2 cellular contexts compared by ENCODE assay signal in the genomic region with DNA sequence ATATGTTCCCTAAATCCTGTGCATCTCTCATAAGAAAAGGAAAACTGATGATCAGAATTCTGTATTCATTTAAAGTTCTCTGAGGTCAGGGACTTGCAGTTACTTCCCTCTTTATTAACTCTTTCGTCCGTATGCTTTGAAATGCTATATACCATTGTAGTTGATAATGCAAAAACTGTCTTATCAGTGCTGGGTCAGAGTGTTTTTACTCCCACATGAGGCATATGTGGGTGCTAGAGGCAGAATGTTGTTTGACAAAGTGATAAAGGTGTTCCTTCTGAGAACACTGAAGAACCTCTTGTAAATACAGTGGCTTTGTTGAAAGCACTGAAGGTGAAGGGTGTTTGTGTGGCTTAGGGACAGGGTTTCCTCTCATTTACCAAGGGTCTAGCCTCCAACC.
TF ChIP-seq lines count a peak whose summit lies in the region.

No MANE protein-coding gene starts in this region.

TF ChIP-seq in SK-N-SH treated with all-trans-retinoic acid at 6 μM for 48 hours, 23 proteins besides CTCF, POLR2A, EP300 and RAD21 (continued from another document):
- TF ChIP-seq, protein P1, sequence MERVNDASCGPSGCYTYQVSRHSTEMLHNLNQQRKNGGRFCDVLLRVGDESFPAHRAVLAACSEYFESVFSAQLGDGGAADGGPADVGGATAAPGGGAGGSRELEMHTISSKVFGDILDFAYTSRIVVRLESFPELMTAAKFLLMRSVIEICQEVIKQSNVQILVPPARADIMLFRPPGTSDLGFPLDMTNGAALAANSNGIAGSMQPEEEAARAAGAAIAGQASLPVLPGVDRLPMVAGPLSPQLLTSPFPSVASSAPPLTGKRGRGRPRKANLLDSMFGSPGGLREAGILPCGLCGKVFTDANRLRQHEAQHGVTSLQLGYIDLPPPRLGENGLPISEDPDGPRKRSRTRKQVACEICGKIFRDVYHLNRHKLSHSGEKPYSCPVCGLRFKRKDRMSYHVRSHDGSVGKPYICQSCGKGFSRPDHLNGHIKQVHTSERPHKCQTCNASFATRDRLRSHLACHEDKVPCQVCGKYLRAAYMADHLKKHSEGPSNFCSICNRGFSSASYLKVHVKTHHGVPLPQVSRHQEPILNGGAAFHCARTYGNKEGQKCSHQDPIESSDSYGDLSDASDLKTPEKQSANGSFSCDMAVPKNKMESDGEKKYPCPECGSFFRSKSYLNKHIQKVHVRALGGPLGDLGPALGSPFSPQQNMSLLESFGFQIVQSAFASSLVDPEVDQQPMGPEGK (CRISPR knock-in tag; IDR thresholded peaks at IDR 0.05; ENCODE audit: borderline replicate concordance): no peak
- TF ChIP-seq ZFP30 (CRISPR knock-in tag; IDR thresholded peaks at IDR 0.05) (no peak), ZNF565 (CRISPR knock-in tag; conservative IDR thresholded peaks at IDR 0.05; ENCODE audit: low read depth) (no peak), ZNF70 (CRISPR knock-in tag; IDR thresholded peaks at IDR 0.05) (no peak), BACH2 (CRISPR knock-in tag; IDR thresholded peaks at IDR 0.05; ENCODE audit: borderline replicate concordance) (no peak), OSR1 (CRISPR knock-in tag; IDR thresholded peaks at IDR 0.05) (no peak)

TF ChIP-seq in GM23338, 12 proteins besides CTCF, POLR2A, EP300 and RAD21 (continued from another document):
- TF ChIP-seq, protein P2, sequence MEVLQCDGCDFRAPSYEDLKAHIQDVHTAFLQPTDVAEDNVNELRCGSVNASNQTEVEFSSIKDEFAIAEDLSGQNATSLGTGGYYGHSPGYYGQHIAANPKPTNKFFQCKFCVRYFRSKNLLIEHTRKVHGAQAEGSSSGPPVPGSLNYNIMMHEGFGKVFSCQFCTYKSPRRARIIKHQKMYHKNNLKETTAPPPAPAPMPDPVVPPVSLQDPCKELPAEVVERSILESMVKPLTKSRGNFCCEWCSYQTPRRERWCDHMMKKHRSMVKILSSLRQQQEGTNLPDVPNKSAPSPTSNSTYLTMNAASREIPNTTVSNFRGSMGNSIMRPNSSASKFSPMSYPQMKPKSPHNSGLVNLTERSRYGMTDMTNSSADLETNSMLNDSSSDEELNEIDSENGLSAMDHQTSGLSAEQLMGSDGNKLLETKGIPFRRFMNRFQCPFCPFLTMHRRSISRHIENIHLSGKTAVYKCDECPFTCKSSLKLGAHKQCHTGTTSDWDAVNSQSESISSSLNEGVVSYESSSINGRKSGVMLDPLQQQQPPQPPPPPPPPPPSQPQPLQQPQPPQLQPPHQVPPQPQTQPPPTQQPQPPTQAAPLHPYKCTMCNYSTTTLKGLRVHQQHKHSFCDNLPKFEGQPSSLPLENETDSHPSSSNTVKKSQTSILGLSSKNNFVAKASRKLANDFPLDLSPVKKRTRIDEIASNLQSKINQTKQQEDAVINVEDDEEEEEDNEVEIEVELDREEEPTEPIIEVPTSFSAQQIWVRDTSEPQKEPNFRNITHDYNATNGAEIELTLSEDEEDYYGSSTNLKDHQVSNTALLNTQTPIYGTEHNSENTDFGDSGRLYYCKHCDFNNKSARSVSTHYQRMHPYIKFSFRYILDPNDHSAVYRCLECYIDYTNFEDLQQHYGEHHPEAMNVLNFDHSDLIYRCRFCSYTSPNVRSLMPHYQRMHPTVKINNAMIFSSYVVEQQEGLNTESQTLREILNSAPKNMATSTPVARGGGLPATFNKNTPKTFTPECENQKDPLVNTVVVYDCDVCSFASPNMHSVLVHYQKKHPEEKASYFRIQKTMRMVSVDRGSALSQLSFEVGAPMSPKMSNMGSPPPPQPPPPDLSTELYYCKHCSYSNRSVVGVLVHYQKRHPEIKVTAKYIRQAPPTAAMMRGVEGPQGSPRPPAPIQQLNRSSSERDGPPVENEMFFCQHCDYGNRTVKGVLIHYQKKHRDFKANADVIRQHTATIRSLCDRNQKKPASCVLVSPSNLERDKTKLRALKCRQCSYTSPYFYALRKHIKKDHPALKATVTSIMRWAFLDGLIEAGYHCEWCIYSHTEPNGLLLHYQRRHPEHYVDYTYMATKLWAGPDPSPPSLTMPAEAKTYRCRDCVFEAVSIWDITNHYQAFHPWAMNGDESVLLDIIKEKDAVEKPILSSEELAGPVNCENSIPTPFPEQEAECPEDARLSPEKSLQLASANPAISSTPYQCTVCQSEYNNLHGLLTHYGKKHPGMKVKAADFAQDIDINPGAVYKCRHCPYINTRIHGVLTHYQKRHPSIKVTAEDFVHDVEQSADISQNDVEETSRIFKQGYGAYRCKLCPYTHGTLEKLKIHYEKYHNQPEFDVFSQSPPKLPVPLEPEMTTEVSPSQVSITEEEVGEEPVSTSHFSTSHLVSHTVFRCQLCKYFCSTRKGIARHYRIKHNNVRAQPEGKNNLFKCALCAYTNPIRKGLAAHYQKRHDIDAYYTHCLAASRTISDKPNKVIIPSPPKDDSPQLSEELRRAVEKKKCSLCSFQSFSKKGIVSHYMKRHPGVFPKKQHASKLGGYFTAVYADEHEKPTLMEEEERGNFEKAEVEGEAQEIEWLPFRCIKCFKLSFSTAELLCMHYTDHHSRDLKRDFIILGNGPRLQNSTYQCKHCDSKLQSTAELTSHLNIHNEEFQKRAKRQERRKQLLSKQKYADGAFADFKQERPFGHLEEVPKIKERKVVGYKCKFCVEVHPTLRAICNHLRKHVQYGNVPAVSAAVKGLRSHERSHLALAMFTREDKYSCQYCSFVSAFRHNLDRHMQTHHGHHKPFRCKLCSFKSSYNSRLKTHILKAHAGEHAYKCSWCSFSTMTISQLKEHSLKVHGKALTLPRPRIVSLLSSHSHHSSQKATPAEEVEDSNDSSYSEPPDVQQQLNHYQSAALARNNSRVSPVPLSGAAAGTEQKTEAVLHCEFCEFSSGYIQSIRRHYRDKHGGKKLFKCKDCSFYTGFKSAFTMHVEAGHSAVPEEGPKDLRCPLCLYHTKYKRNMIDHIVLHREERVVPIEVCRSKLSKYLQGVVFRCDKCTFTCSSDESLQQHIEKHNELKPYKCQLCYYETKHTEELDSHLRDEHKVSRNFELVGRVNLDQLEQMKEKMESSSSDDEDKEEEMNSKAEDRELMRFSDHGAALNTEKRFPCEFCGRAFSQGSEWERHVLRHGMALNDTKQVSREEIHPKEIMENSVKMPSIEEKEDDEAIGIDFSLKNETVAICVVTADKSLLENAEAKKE (CRISPR knock-in tag; IDR thresholded peaks at IDR 0.05): no peak
- TF ChIP-seq EZH2 (IDR thresholded peaks at IDR 0.05; ENCODE audit: low read depth, unreplicated experiment) (no peak), CREB1 (CRISPR knock-in tag; IDR thresholded peaks at IDR 0.05; ENCODE audit: low read depth) (no peak)
- TF ChIP-seq, protein P3, sequence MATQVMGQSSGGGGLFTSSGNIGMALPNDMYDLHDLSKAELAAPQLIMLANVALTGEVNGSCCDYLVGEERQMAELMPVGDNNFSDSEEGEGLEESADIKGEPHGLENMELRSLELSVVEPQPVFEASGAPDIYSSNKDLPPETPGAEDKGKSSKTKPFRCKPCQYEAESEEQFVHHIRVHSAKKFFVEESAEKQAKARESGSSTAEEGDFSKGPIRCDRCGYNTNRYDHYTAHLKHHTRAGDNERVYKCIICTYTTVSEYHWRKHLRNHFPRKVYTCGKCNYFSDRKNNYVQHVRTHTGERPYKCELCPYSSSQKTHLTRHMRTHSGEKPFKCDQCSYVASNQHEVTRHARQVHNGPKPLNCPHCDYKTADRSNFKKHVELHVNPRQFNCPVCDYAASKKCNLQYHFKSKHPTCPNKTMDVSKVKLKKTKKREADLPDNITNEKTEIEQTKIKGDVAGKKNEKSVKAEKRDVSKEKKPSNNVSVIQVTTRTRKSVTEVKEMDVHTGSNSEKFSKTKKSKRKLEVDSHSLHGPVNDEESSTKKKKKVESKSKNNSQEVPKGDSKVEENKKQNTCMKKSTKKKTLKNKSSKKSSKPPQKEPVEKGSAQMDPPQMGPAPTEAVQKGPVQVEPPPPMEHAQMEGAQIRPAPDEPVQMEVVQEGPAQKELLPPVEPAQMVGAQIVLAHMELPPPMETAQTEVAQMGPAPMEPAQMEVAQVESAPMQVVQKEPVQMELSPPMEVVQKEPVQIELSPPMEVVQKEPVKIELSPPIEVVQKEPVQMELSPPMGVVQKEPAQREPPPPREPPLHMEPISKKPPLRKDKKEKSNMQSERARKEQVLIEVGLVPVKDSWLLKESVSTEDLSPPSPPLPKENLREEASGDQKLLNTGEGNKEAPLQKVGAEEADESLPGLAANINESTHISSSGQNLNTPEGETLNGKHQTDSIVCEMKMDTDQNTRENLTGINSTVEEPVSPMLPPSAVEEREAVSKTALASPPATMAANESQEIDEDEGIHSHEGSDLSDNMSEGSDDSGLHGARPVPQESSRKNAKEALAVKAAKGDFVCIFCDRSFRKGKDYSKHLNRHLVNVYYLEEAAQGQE (IDR thresholded peaks at IDR 0.05; ENCODE audit: unreplicated experiment): no peak
